ENCODE assay signal across 22 cellular contexts in genomic region chr14:90943367-90943766, GRCh38.
DNase-seq lines count a peak whose midpoint lies in the region; ATAC-seq and FAIRE-seq lines count a peak whose summit lies in the region.
"Had no signal": no experiment of that assay in that cellular context is flagged by ENCODE, and none has a peak within 500 bp of the region (broad histone marks: within the 10 kb centered on the region; RNA-seq: fewer than 3 reads in every experiment).

No MANE protein-coding gene starts in this region.

- no peak overlapping the region for H3K14ac ChIP-seq in trophoblast cell (ENCODE audit: low read length)

- H3K18ac ChIP-seq in trophoblast cell (ENCODE audit: low read length) = no peak overlapping the region

- no peak overlapping the region for H2BK12ac ChIP-seq in trophoblast cell (ENCODE audit: low read length)

- no peaks in the 10 kb centered on the region for H3K27me3 ChIP-seq in rectal smooth muscle tissue (ENCODE audit: control insufficient read depth, insufficient read depth, low read length)
- H3K27me3 ChIP-seq in trophoblast cell (ENCODE audit: insufficient read depth, low read length) = no peaks in the 10 kb centered on the region
- H3K27me3 ChIP-seq: BLaER1 had no signal

- no peak overlapping the region for H4K12ac ChIP-seq in trophoblast cell (ENCODE audit: low read depth, low read length)

- WGBS in trophoblast cell (ENCODE audit: extremely low coverage, insufficient coverage, insufficient read length) = no CpG with 5 or more reads among the region's 3 CpGs

- H3K9ac ChIP-seq in rectal smooth muscle tissue (ENCODE audit: low read length) (peak overlapping the region; percentile 30), trophoblast cell (ENCODE audit: low read length) (no peak overlapping the region)
- H3K9ac ChIP-seq: BLaER1 had no signal

- no peaks in the 10 kb centered on the region for H3K79me1 ChIP-seq in trophoblast cell (ENCODE audit: low read length)

- no peak overlapping the region for H3K23ac ChIP-seq in trophoblast cell (ENCODE audit: low read length)

- H3K79me2 ChIP-seq in trophoblast cell (ENCODE audit: control insufficient read depth, insufficient read depth, low read length, poor library complexity) = no peaks in the 10 kb centered on the region

- H2AFZ ChIP-seq in trophoblast cell (ENCODE audit: insufficient read depth, low read length, poor library complexity) = no peak overlapping the region
- H2AFZ ChIP-seq: GM23338 had no signal

- no peak overlapping the region for H3K4ac ChIP-seq in trophoblast cell (ENCODE audit: low read depth, low read length)

- ATAC-seq in esophagus mucosa (peak; percentile 49), GM19455 (IDR thresholded peaks at IDR 0.05; ENCODE audit: unreplicated experiment) (no peak)
- ATAC-seq: GM23338 had no signal

- H3K4me2 ChIP-seq in trophoblast cell (ENCODE audit: low read length) = no peak overlapping the region
- H3K4me2 ChIP-seq: BLaER1, GM23338 had no signal

- no peak overlapping the region for H4K8ac ChIP-seq in trophoblast cell (ENCODE audit: low read depth, low read length)

- H3K4me1 ChIP-seq in rectal smooth muscle tissue (ENCODE audit: control insufficient read depth, insufficient read depth, low read length) (no peaks in the 10 kb centered on the region), trophoblast cell (ENCODE audit: control insufficient read depth in 1 of 2, insufficient read depth in 2 of 2, low read length in 2 of 2) (no peaks in the 10 kb centered on the region)
- H3K4me1 ChIP-seq: BLaER1, HAP-1 had no signal

- no peak overlapping the region for H2AK5ac ChIP-seq in trophoblast cell (ENCODE audit: low read length)

- DNase-seq in DMS53 (lab: John Stamatoyannopoulos, UW) (peak; percentile 1), DMS53 treated with DMSO at 0.1 percent for 48 hours (lab: John Stamatoyannopoulos, UW; ENCODE audit: unreplicated experiment) (no peak), trophoblast cell (no peak), NCI-H774 (lab: John Stamatoyannopoulos, UW) (no peak)
- DNase-seq: CD4-positive, CD25-positive, alpha-beta regulatory T cell; CD8-positive, alpha-beta memory T cell; DMS 273 treated with DMSO at 0.1 percent for 48 hours; DND-41; HFFc6 had no signal

- H3K36me3 ChIP-seq in rectal smooth muscle tissue (ENCODE audit: control insufficient read depth, insufficient read depth, low read length) = no peaks in the 10 kb centered on the region
- H3K36me3 ChIP-seq in trophoblast cell (ENCODE audit: control insufficient read depth in 1 of 2, insufficient read depth in 2 of 2, low read length in 2 of 2) = peaks cover 0 to 3% of the 10 kb centered on the region in 2 experiments
- H3K36me3 ChIP-seq: HAP-1 had no signal

- H4K91ac ChIP-seq in trophoblast cell (ENCODE audit: low read depth, low read length) = no peak overlapping the region

- FAIRE-seq in endometrium (lab: Jason Lieb, UNC) = peak; percentile 21
- FAIRE-seq: D721Med, G401.6, GM19239, H54 had no signal

- H3K4me3 ChIP-seq in rectal smooth muscle tissue (ENCODE audit: low read length) (no peak overlapping the region), trophoblast cell (ENCODE audit: low read depth, low read length) (no peak overlapping the region)
- H3K4me3 ChIP-seq: BLaER1, GM23338, HAP-1 had no signal

- H2BK5ac ChIP-seq in trophoblast cell (ENCODE audit: low read depth, low read length, poor library complexity) = no peak overlapping the region

- H3K27ac ChIP-seq in rectal smooth muscle tissue (ENCODE audit: low read depth, low read length) = no peak overlapping the region
- H3K27ac ChIP-seq in trophoblast cell (ENCODE audit: low read depth, low read length) = no peak overlapping the region
- H3K27ac ChIP-seq: 22Rv1, BLaER1, C4-2B had no signal

- no peak overlapping the region for H2BK120ac ChIP-seq in trophoblast cell (ENCODE audit: insufficient read depth, low read length, poor library complexity)

- peaks cover 3% of the 10 kb centered on the region for H3K9me3 ChIP-seq in trophoblast cell (ENCODE audit: insufficient read depth, low read depth, low read length)
